ENCODE assay signal across 10 cellular contexts in genomic region chr19:49812452-49812996, GRCh38. TPM values are rescaled to one million over a fixed set of nuclear protein-coding genes. Genes with fewer than 3 reads are reported as not detected.
DNase-seq lines count a peak whose midpoint lies in the region; ATAC-seq and TF ChIP-seq lines count a peak whose summit lies in the region.
"Had no signal": no experiment of that assay in that cellular context is flagged by ENCODE, and none has a peak within 500 bp of the region (broad histone marks: within the 10 kb centered on the region; RNA-seq: fewer than 3 reads in every experiment).

No MANE protein-coding gene starts in this region.

- in situ Hi-C loops in mammary epithelial cell (cut with MboI; ENCODE audit: low sequenced_read_pairs in 2 of 2), result no loop called here

- no peaks in the 10 kb centered on the region for H3K27me3 ChIP-seq in mammary epithelial cell (ENCODE audit: insufficient read depth, low read length)

- TF ChIP-seq CTCF in mammary epithelial cell (conservative IDR thresholded peaks at IDR 0.05 in 1 of 2, IDR thresholded peaks at IDR 0.05 in 1 of 2; ENCODE audit: extremely low read depth in 1 of 2, insufficient read depth in 1 of 2, low read depth in 1 of 2, low read length in 2 of 2) (no peak), mucosa of descending colon (IDR thresholded peaks at IDR 0.05) (no peak)

- H4K20me1 ChIP-seq in mammary epithelial cell (ENCODE audit: insufficient read depth, low read length), result no peaks in the 10 kb centered on the region

- H3K36me3 Mint-ChIP-seq in stimulated activated naive CD8-positive, alpha-beta T cell treated with anti-CD3 and anti-CD28 coated beads, Interleukin-15, Interleukin-2, amounts not matched to agents 100 ng/mL and 50 ng/mL, for 24 hours (ENCODE audit: low read depth), result no peaks in the 10 kb centered on the region

- peak overlapping the region; percentile 95 for H3K27ac ChIP-seq in mammary epithelial cell (ENCODE audit: insufficient read depth, low read depth, low read length)

- H3K4me3 ChIP-seq in mammary epithelial cell (replicated peaks in 1 of 3; ENCODE audit: insufficient read depth in 1 of 3, low read depth in 2 of 3, low read length in 3 of 3), result peak overlapping the region; percentile 55 to 66 (median 64)
- peak overlapping the region; percentile 42 for H3K4me3 ChIP-seq in mucosa of descending colon

- H3K4me2 ChIP-seq in mammary epithelial cell (ENCODE audit: insufficient read depth, low read depth, low read length), result peak overlapping the region; percentile 90

- no peaks in the 10 kb centered on the region for H3K27me3 Mint-ChIP-seq in stimulated activated naive CD8-positive, alpha-beta T cell treated with anti-CD3 and anti-CD28 coated beads, Interleukin-15, Interleukin-2, amounts not matched to agents 100 ng/mL and 50 ng/mL, for 24 hours

- H3K79me2 ChIP-seq in mammary epithelial cell (ENCODE audit: insufficient read depth, low read length), result no peaks in the 10 kb centered on the region

- CTCF ChIA-PET in mammary epithelial cell (lab: Charles Lee; ENCODE audit: low non-redundant PET), result no interaction called here

- intact Hi-C loops in mammary epithelial cell (cut with micrococcal nuclease) (no loop called here), mucosa of descending colon (cut with DNase I, micrococcal nuclease) (no loop called here)

- peak overlapping the region; percentile 90 for H3K4me3 Mint-ChIP-seq in stimulated activated naive CD8-positive, alpha-beta T cell treated with anti-CD3 and anti-CD28 coated beads, Interleukin-15, Interleukin-2, amounts not matched to agents 100 ng/mL and 50 ng/mL, for 24 hours

- ATAC-seq in stimulated activated naive CD8-positive, alpha-beta T cell treated with anti-CD3 and anti-CD28 coated beads, Interleukin-15, Interleukin-2, amounts not matched to agents 100 U/mL and 50 U/mL, for 24 hours, result no peak
- no peak for ATAC-seq in mucosa of descending colon
- ATAC-seq in HG03520 (IDR thresholded peaks at IDR 0.05; ENCODE audit: unreplicated experiment), result no peak

- BruUV-seq in mammary epithelial cell (replicated peaks; lab: Mats Ljungman, UMichigan), result TSS peak; percentile 19

- no peaks in the 10 kb centered on the region for H3K9me3 ChIP-seq in mammary epithelial cell (replicated peaks; ENCODE audit: insufficient read depth, low read length)
- no peaks in the 10 kb centered on the region for H3K9me3 ChIP-seq in mucosa of descending colon

- H3K9ac ChIP-seq in mammary epithelial cell (ENCODE audit: insufficient read depth, low read length), result no peak overlapping the region

- H3K36me3 ChIP-seq in mammary epithelial cell (ENCODE audit: insufficient read depth, low read length) (no peaks in the 10 kb centered on the region), mucosa of descending colon (ENCODE audit: low read depth) (peaks cover 6% of the 10 kb centered on the region)

- H2AFZ ChIP-seq in mammary epithelial cell (ENCODE audit: low read depth, low read length), result peak overlapping the region; percentile 90

- peaks cover 10% of the 10 kb centered on the region for H3K4me1 ChIP-seq in mammary epithelial cell (ENCODE audit: insufficient read depth, low read length)
- peaks cover 22% of the 10 kb centered on the region for H3K4me1 ChIP-seq in mucosa of descending colon (ENCODE audit: low read depth)

- H3K9me3 Mint-ChIP-seq in stimulated activated naive CD8-positive, alpha-beta T cell treated with anti-CD3 and anti-CD28 coated beads, Interleukin-15, Interleukin-2, amounts not matched to agents 100 ng/mL and 50 ng/mL, for 24 hours, result no peaks in the 10 kb centered on the region

- peaks cover 47% of the 10 kb centered on the region for H3K4me1 Mint-ChIP-seq in stimulated activated naive CD8-positive, alpha-beta T cell treated with anti-CD3 and anti-CD28 coated beads, Interleukin-15, Interleukin-2, amounts not matched to agents 100 ng/mL and 50 ng/mL, for 24 hours (ENCODE audit: low read depth)

- no peak for DNase-seq in stimulated activated naive CD8-positive, alpha-beta T cell treated with anti-CD3 and anti-CD28 coated beads, Interleukin-15, Interleukin-2, amounts not matched to agents 100 U/mL and 50 U/mL, for 24 hours
- no peak for DNase-seq in mammary epithelial cell
- no peak for DNase-seq in mucosa of descending colon
- DNase-seq in NCI-H1436 (lab: John Stamatoyannopoulos, UW), result no peak
- DNase-seq in A172 (ENCODE audit: low spot score), result no peak
- no peak for DNase-seq in NCI-H2081 treated with DMSO at 0.1 percent for 48 hours (lab: John Stamatoyannopoulos, UW)

- WGBS in mammary epithelial cell (ENCODE audit: low coverage, missing lambda C conversion rate), result 52% methylated on average over 10 of the region's 11 CpGs

- peak overlapping the region; percentile 98 for H3K27ac Mint-ChIP-seq in stimulated activated naive CD8-positive, alpha-beta T cell treated with anti-CD3 and anti-CD28 coated beads, Interleukin-15, Interleukin-2, amounts not matched to agents 100 ng/mL and 50 ng/mL, for 24 hours

- dilution Hi-C loops in mammary epithelial cell (cut with HindIII; ENCODE audit: low sequenced_read_pairs), result loop anchor here (5.0 to 10.0 kb wide), 4 partner anchors 60 to 295 kb away; partner anchors contain the start of genes RRAS and SCAF1

RNA-seq across cellular contexts. Expression of gene FUZ, which starts 0.6 kb away (rescaled TPM):
- 10 to 100 TPM in 1 of 2 donors, 1 to 10 TPM in 1; 9.2 to 10.8 TPM for total RNA-seq in mammary epithelial cell
- 9.0 TPM for polyA plus RNA-seq in mammary epithelial cell
- polyA minus RNA-seq in mammary epithelial cell, result 34.3 TPM
- 10 to 100 TPM in 2 of 3 donors, 1 to 10 TPM in 1; 6.6 to 21.0 (median 11.9) TPM for total RNA-seq in mucosa of descending colon
- total RNA-seq in A172 (2014; rRNA removed; shearing (Covaris generic)), result 17.6 and 19.0 TPM in 2 replicates

RNA-seq across cellular contexts. Expression of gene MED25, which starts 5.6 kb away (rescaled TPM):
- 10 to 100 TPM; 18.3 to 51.8 TPM for total RNA-seq in mammary epithelial cell
- 29.7 TPM for polyA plus RNA-seq in mammary epithelial cell
- polyA minus RNA-seq in mammary epithelial cell, result 45.4 TPM
- total RNA-seq in mucosa of descending colon, result 10 to 100 TPM; 54.7 to 57.4 (median 55.2) TPM
- 28.6 and 34.8 TPM in 2 replicates for total RNA-seq in A172 (2014; rRNA removed; shearing (Covaris generic))

RNA-seq across cellular contexts. Expression of gene PTOV1, which starts 38.4 kb away (rescaled TPM):
- total RNA-seq in mammary epithelial cell (10 to 100 TPM; 28.8 to 85.6 TPM), mucosa of descending colon (100 to 1,000 TPM in 2 of 3 donors, 10 to 100 TPM in 1; 92.8 to 171 (median 107) TPM)
- polyA plus RNA-seq in mammary epithelial cell, result 57.1 TPM
- polyA minus RNA-seq in mammary epithelial cell, result 50.3 TPM
- 119 and 139 TPM in 2 replicates for total RNA-seq in A172 (2014; rRNA removed; shearing (Covaris generic))

RNA-seq across cellular contexts. Expression of gene AP2A1, which starts 45.7 kb away (rescaled TPM):
- 10 to 100 TPM; 70.3 to 98.8 TPM for total RNA-seq in mammary epithelial cell
- polyA plus RNA-seq in mammary epithelial cell, result 78.2 TPM
- polyA minus RNA-seq in mammary epithelial cell, result 70.8 TPM
- 10 to 100 TPM; 73.6 to 84.8 (median 82.5) TPM for total RNA-seq in mucosa of descending colon
- 116 and 130 TPM in 2 replicates for total RNA-seq in A172 (2014; rRNA removed; shearing (Covaris generic))

RNA-seq across cellular contexts. Expression of gene TSKS, which starts 49.4 kb away (rescaled TPM):
- total RNA-seq in mammary epithelial cell, result not detected
- polyA plus RNA-seq in mammary epithelial cell, result not detected
- not detected for polyA minus RNA-seq in mammary epithelial cell
- total RNA-seq in mucosa of descending colon, result under 1 TPM in 1 of 3 donors, not detected in 2; 0.35 TPM
- not detected in 2 replicates for total RNA-seq in A172 (2014; rRNA removed; shearing (Covaris generic))
- total RNA-seq: myocyte, NCI-H460 had no signal
